In the genomic region with DNA sequence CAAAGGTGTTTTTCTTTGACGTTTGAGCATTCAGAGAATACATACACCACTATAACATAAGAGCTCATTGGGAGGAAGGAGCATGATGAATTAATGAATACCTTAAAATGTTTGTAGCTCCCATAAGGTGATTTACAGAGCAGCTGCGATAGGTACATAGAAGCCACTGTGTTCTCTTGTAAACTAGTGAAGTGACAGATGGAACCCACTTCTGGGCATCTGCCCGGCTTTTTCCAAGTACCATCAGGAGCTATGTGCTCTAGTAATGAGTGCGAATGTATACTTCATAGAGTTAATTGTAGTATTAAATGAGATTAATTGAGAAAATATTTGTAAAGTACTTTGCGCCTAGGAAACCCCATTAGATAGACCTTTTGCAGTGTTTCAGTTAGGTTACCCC, we compare ENCODE assay signal across 22 cellular contexts.
"Had no signal": no experiment of that assay in that cellular context is flagged by ENCODE, and none has a peak within 500 bp of the region (broad histone marks: within the 10 kb centered on the region; RNA-seq: fewer than 3 reads in every experiment).

No MANE protein-coding gene starts in this region.

- H3K9me3 ChIP-seq: lower lobe of right lung, prostate gland, right atrium auricular region, stomach, thyroid gland, vagina had no signal

- H3K4me2 ChIP-seq: smooth muscle cell had no signal

- DNase-seq: effector CD4-positive, alpha-beta T cell; left ventricle myocardium superior; lower lobe of right lung; naive thymus-derived CD8-positive, alpha-beta T cell; nephron progenitor cell; nucleus accumbens; stimulated activated CD4-positive, alpha-beta T cell treated with anti-CD3 and anti-CD28 coated beads, Interleukin-12 subunit alpha, Interleukin-12 subunit beta, amount 100 ng/mL, for 4 hours; stimulated activated CD4-positive, alpha-beta T cell treated with anti-CD3 and anti-CD28 coated beads, Interleukin-1b, Interleukin-23, amount 100 ng/mL, for 48 hours; stimulated activated CD4-positive, alpha-beta T cell treated with anti-CD3 and anti-CD28 coated beads, Interleukin-4, amount 100 ng/mL, for 1 hour; stimulated activated CD8-positive, alpha-beta memory T cell treated with anti-CD3 and anti-CD28 coated beads, Interleukin-4, amount 100 ng/mL, for 48 hours; stimulated activated naive CD4-positive, alpha-beta T cell; stomach; thyroid gland; trophoblast cell had no signal

- H3K27ac ChIP-seq: dorsolateral prefrontal cortex, lower lobe of right lung, prostate gland, right atrium auricular region, stomach, thyroid gland, vagina had no signal

- H3K4me1 ChIP-seq: prostate gland had no signal

- H3K27me3 ChIP-seq: dorsolateral prefrontal cortex, right atrium auricular region, stomach, thyroid gland, vagina had no signal

- H3K4me3 ChIP-seq: dorsolateral prefrontal cortex, lower lobe of right lung, prostate gland, right atrium auricular region, smooth muscle cell, stomach, thyroid gland, vagina had no signal

- H3K36me3 ChIP-seq: prostate gland, right atrium auricular region, thyroid gland, vagina had no signal

- FAIRE-seq: frontal cortex, keratinocyte had no signal

- ATAC-seq: lower lobe of right lung; naive thymus-derived CD8-positive, alpha-beta T cell; sciatic nerve had no signal
